ENCODE assay signal across 8 cellular contexts in the genomic region with DNA sequence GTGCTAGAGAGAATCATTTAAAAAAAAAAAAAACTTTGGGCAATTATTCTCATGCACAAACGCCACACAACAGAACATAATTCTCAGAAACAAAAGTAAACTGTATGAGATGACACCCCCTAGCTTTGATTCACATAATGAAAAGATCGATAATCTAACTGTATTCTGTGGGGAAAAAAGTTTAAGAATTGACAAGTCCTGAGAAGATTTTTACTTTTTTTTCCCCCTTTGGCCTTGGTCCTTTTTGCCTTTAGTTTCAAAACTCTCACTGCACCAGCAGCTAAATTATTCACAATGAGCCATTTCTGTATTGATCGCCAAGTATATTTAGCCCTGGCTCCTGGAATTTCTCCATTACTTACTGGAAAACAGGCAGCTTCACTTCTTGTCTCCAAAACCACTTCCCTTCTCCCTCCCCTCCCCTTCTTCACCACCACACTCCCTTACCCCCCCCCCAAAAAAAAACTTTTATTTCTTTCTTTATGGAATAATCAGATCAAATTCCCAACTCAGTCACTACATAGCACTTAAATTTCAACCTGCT.
DNase-seq lines count a peak whose midpoint lies in the region; ATAC-seq and TF ChIP-seq lines count a peak whose summit lies in the region.

No MANE protein-coding gene starts in this region.

- H3K27me3 ChIP-seq in parathyroid adenoma (ENCODE audit: control insufficient read depth, insufficient read depth, low read length) = no peaks in the 10 kb centered on the region

- no peaks in the 10 kb centered on the region for H3K36me3 ChIP-seq in parathyroid adenoma (ENCODE audit: control insufficient read depth, insufficient read depth, low read length)

- H3K4me2 ChIP-seq in parathyroid adenoma (ENCODE audit: low read length) = peak overlapping the region; percentile 77

- TF ChIP-seq CTCF in parathyroid adenoma (IDR thresholded peaks at IDR 0.05) = no peak

- H3K4me3 ChIP-seq in parathyroid adenoma (ENCODE audit: low read depth, low read length) = peak overlapping the region; percentile 89

- DNase-seq in EL (peak; percentile 16), OCI-M1 (lab: John Stamatoyannopoulos, UW) (peak; percentile 76), epithelial cell of prostate (ENCODE audit: low read depth, low spot score) (no peak), SIG-M5 (lab: John Stamatoyannopoulos, UW) (no peak), kidney glomerular epithelial cell (lab: John Stamatoyannopoulos, UW) (no peak), NCI-H226 (no peak)

- H3K4me1 ChIP-seq in parathyroid adenoma = peaks cover 5% of the 10 kb centered on the region

- no peaks in the 10 kb centered on the region for H3K79me2 ChIP-seq in parathyroid adenoma

- no peak for ATAC-seq in GM21390 (IDR thresholded peaks at IDR 0.05; ENCODE audit: unreplicated experiment)

- no peak overlapping the region for H3K9ac ChIP-seq in parathyroid adenoma

- H3K27ac ChIP-seq in epithelial cell of prostate (peak overlapping the region; percentile 92), parathyroid adenoma (peak overlapping the region; percentile 59)

- no peaks in the 10 kb centered on the region for H3K9me3 ChIP-seq in parathyroid adenoma (ENCODE audit: control insufficient read depth, low read length)

- peak overlapping the region; percentile 92 for H2AFZ ChIP-seq in parathyroid adenoma

Comparison
In these comparisons a context has a peak if more than half of its experiments do, and no peak if none do; other contexts are left out.
1. DNase-seq: peak in EL (single experiment) and OCI-M1 (single experiment); none in epithelial cell of prostate (single experiment), SIG-M5 (single experiment), kidney glomerular epithelial cell (single experiment) and NCI-H226 (single experiment).